In the genomic region with DNA sequence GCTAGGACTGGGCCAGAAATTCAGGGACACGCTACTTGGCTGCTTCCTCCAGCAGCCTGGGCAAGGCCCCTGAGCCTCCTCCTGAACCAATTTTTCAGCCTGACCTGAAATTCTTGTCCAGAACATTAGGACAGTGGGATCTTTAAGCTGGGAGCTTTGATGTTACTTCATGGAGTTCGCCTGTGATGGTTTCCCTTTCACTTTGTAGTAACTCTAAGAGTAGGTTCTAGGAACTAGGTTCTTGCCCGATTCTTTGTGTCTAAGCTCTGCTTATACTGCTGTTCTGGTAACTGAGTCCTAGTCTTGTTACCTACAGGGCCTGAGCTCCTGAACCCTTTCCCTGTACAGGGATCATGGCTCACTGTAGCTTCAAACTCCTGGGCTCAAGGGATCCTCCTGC, we compare ENCODE assay signal across 12 cellular contexts.
DNase-seq lines count a peak whose midpoint lies in the region; ATAC-seq and TF ChIP-seq lines count a peak whose summit lies in the region.
"Had no signal": no experiment of that assay in that cellular context is flagged by ENCODE, and none has a peak within 500 bp of the region (broad histone marks: within the 10 kb centered on the region; RNA-seq: fewer than 3 reads in every experiment).

No MANE protein-coding gene starts in this region.

- TF ChIP-seq CTCF in GM10266 (IDR thresholded peaks at IDR 0.05; ENCODE audit: control insufficient read depth, insufficient read depth, low read depth, missing control alignments) (no peak), KMS-11 (conservative IDR thresholded peaks at IDR 0.05; ENCODE audit: low read depth, low read length) (no peak), suprapubic skin (IDR thresholded peaks at IDR 0.05) (no peak)

- peak overlapping the region; percentile 96 for H3K27ac Mint-ChIP-seq in activated naive CD8-positive, alpha-beta T cell treated with anti-CD3 and anti-CD28 coated beads, Interleukin-2, amount 10 ng/mL, durations not matched to agents 7 days and 5 days
- H3K27ac Mint-ChIP-seq: WTC11 had no signal

- TF ChIP-seq POLR2A in suprapubic skin (IDR thresholded peaks at IDR 0.05) = no peak

- H3K36me3 Mint-ChIP-seq in activated naive CD8-positive, alpha-beta T cell treated with anti-CD3 and anti-CD28 coated beads, Interleukin-2, amount 10 ng/mL, durations not matched to agents 7 days and 5 days = no peaks in the 10 kb centered on the region
- H3K36me3 Mint-ChIP-seq: WTC11 had no signal

- peaks cover 17% of the 10 kb centered on the region; the same call in 1 of the 2 replicates for H3K9me3 ChIP-seq in BLaER1
- H3K9me3 ChIP-seq in suprapubic skin = no peaks in the 10 kb centered on the region
- H3K9me3 ChIP-seq: psoas muscle had no signal

- peak overlapping the region; percentile 88 for H3K27ac ChIP-seq in BLaER1
- H3K27ac ChIP-seq in KMS-11 = no peak overlapping the region
- H3K27ac ChIP-seq in suprapubic skin = no peak overlapping the region
- H3K27ac ChIP-seq: psoas muscle had no signal

- H3K4me1 ChIP-seq in BLaER1 (peaks cover 69% of the 10 kb centered on the region), KMS-11 (ENCODE audit: low read depth, poor library complexity, severe bottlenecking) (no peaks in the 10 kb centered on the region), suprapubic skin (peaks cover 14% of the 10 kb centered on the region)

- WGBS in suprapubic skin = 88% methylated on average over 3 of the region's 3 CpGs

- no peak for ATAC-seq in activated naive CD8-positive, alpha-beta T cell treated with anti-CD3 and anti-CD28 coated beads, Interleukin-2, amount 10 ng/mL, durations not matched to agents 7 days and 5 days (ENCODE audit: low read depth)
- ATAC-seq in GM21423 (IDR thresholded peaks at IDR 0.05; ENCODE audit: unreplicated experiment) = no peak
- ATAC-seq: psoas muscle, WTC11 had no signal

- H3K79me2 ChIP-seq in KMS-11 (ENCODE audit: insufficient read depth, low read depth) = no peaks in the 10 kb centered on the region

- TF ChIP-seq EP300 in suprapubic skin (IDR thresholded peaks at IDR 0.05) = no peak

- peak overlapping the region; percentile 22; the same call in 1 of the 2 replicates for H2AFZ ChIP-seq in KMS-11 (ENCODE audit: low read depth)

- no peaks in the 10 kb centered on the region for H3K9me3 Mint-ChIP-seq in activated naive CD8-positive, alpha-beta T cell treated with anti-CD3 and anti-CD28 coated beads, Interleukin-2, amount 10 ng/mL, durations not matched to agents 7 days and 5 days

- no peaks in the 10 kb centered on the region for H4K20me1 ChIP-seq in BLaER1
- H4K20me1 ChIP-seq in KMS-11 (ENCODE audit: insufficient read depth) = no peaks in the 10 kb centered on the region

- peak overlapping the region; percentile 76 for H3K4me3 Mint-ChIP-seq in activated naive CD8-positive, alpha-beta T cell treated with anti-CD3 and anti-CD28 coated beads, Interleukin-2, amount 10 ng/mL, durations not matched to agents 7 days and 5 days
- H3K4me3 Mint-ChIP-seq: WTC11 had no signal

- peak overlapping the region; percentile 89 for H3K4me2 ChIP-seq in BLaER1
- no peak overlapping the region for H3K4me2 ChIP-seq in KMS-11

- H3K36me3 ChIP-seq in BLaER1 = no peaks in the 10 kb centered on the region
- no peaks in the 10 kb centered on the region for H3K36me3 ChIP-seq in KMS-11 (ENCODE audit: insufficient read depth)
- H3K36me3 ChIP-seq in suprapubic skin = no peaks in the 10 kb centered on the region

- H3K9ac ChIP-seq in BLaER1 = no peak overlapping the region
- H3K9ac ChIP-seq in KMS-11 = no peak overlapping the region

- H3K27me3 Mint-ChIP-seq in activated naive CD8-positive, alpha-beta T cell treated with anti-CD3 and anti-CD28 coated beads, Interleukin-2, amount 10 ng/mL, durations not matched to agents 7 days and 5 days = peaks cover 3% of the 10 kb centered on the region

- DNase-seq in GM10266 (ENCODE audit: extremely low spot score) = peak; percentile 20
- DNase-seq in activated naive CD8-positive, alpha-beta T cell treated with anti-CD3 and anti-CD28 coated beads, Interleukin-2, amount 10 ng/mL, durations not matched to agents 7 days and 5 days = peak; percentile 34
- no peak for DNase-seq in stimulated activated CD8-positive, alpha-beta memory T cell treated with anti-CD3 and anti-CD28 coated beads, Interleukin-4, amount 100 ng/mL, for 48 hours
- DNase-seq in suprapubic skin (ENCODE audit: low spot score in 2 of 2) = no peak
- DNase-seq in NCI-H1105 (lab: John Stamatoyannopoulos, UW) = no peak
- DNase-seq: activated effector memory CD4-positive, alpha-beta T cell treated with anti-CD3 and anti-CD28 coated beads, Interleukin-2, amount 50 U/mL, for 16 hours; NCI-H1105 treated with DMSO at 0.1 percent for 48 hours; psoas muscle had no signal

- H3K4me1 Mint-ChIP-seq in activated naive CD8-positive, alpha-beta T cell treated with anti-CD3 and anti-CD28 coated beads, Interleukin-2, amount 10 ng/mL, durations not matched to agents 7 days and 5 days = peaks cover 57% of the 10 kb centered on the region

- H3K27me3 ChIP-seq in BLaER1 = no peaks in the 10 kb centered on the region
- no peaks in the 10 kb centered on the region for H3K27me3 ChIP-seq in KMS-11 (ENCODE audit: insufficient read depth, low read depth)
- H3K27me3 ChIP-seq in suprapubic skin = peaks cover 2% of the 10 kb centered on the region

- POLR2A ChIA-PET in activated naive CD8-positive, alpha-beta T cell treated with anti-CD3 and anti-CD28 coated beads, Interleukin-2, amount 10 ng/mL, durations not matched to agents 7 days and 5 days (lab: Charles Lee) = no interaction called here

- H3K4me3 ChIP-seq in BLaER1 (peak overlapping the region; percentile 2; the same call in 1 of the 2 replicates), KMS-11 (IDR thresholded peaks at IDR 0.05; ENCODE audit: insufficient read depth, low read depth, low read length) (no peak overlapping the region), suprapubic skin (no peak overlapping the region)
- H3K4me3 ChIP-seq: psoas muscle had no signal

Comparison
In these comparisons a context has a peak if more than half of its experiments do, and no peak if none do; other contexts are left out.
1. DNase-seq: peak in GM10266 (single experiment) and activated naive CD8-positive, alpha-beta T cell treated with anti-CD3 and anti-CD28 coated beads, Interleukin-2, amount 10 ng/mL, durations not matched to agents 7 days and 5 days (single experiment); none in stimulated activated CD8-positive, alpha-beta memory T cell treated with anti-CD3 and anti-CD28 coated beads, Interleukin-4, amount 100 ng/mL, for 48 hours (single experiment), suprapubic skin (0 of 2) and NCI-H1105 (single experiment).